Comparison of ENCODE assay signal across 12 cellular contexts in the genomic region with DNA sequence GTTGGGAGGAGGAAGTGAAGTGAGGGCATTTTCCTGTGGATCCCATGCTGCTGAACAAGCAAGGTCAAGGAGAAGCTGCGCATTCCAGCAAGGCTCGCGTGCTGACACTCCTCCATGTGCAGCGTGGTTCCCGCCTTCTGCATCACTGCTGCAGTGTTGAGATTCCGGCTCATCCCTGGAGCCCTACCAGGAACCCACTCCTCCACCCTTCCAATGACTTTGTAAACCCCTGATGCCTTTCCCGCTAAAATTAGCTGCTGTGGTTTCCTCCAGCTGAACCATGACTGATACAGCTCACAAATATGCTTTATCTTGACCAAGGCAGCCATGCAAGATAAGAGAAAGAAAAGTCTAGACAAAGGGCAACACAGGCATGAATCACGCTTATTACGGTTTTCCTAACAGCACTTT. TPM values are rescaled to one million over a fixed set of nuclear protein-coding genes. Genes with fewer than 3 reads are reported as not detected.
DNase-seq lines count a peak whose midpoint lies in the region; ATAC-seq lines count a peak whose summit lies in the region.
"Had no signal": no experiment of that assay in that cellular context is flagged by ENCODE, and none has a peak within 500 bp of the region (broad histone marks: within the 10 kb centered on the region; RNA-seq: fewer than 3 reads in every experiment).

No MANE protein-coding gene starts in this region.

- no peaks in the 10 kb centered on the region for H3K27me3 Mint-ChIP-seq in T-cell
- H3K27me3 Mint-ChIP-seq: activated B cell treated with CpG ODN at 0.5 μM for 24 hours had no signal

- H3K4me1 Mint-ChIP-seq in T-cell = no peaks in the 10 kb centered on the region
- H3K4me1 Mint-ChIP-seq: activated B cell treated with CpG ODN at 0.5 μM for 24 hours had no signal

- H3K4me3 Mint-ChIP-seq in T-cell = no peak overlapping the region
- H3K4me3 Mint-ChIP-seq: activated B cell treated with CpG ODN at 0.5 μM for 24 hours had no signal

- no peak overlapping the region for H3K27ac Mint-ChIP-seq in T-cell
- H3K27ac Mint-ChIP-seq: activated B cell treated with CpG ODN at 0.5 μM for 24 hours had no signal

- ATAC-seq in HG03095 (IDR thresholded peaks at IDR 0.05; ENCODE audit: unreplicated experiment) = no peak
- ATAC-seq in HG03135 (IDR thresholded peaks at IDR 0.05; ENCODE audit: unreplicated experiment) = no peak
- ATAC-seq in T-cell (replicated peaks in 1 of 4) = no peak

- H3K36me3 Mint-ChIP-seq in T-cell = no peaks in the 10 kb centered on the region

- CTCF ChIA-PET in T-cell (lab: Charles Lee) = interaction anchor here in 1 of 2 donors (1.6 kb wide), 1 partner anchor 10 kb away, joined by 7 read pairs; no protein-coding TSS in a partner anchor

- no peaks in the 10 kb centered on the region for H3K9me3 Mint-ChIP-seq in T-cell

- POLR2A ChIA-PET in T-cell (lab: Charles Lee) = no interaction called here

- DNase-seq in ELF-1 (ENCODE audit: low read depth, low spot score) = peak; percentile 15
- DNase-seq in SW480 (ENCODE audit: low spot score) = peak; percentile 19
- DNase-seq in glomerular endothelial cell (ENCODE audit: extremely low read depth, low read depth, low spot score) = peak; percentile 90
- DNase-seq in retina = peak; percentile 61
- no peak for DNase-seq in NCI-H345 treated with DMSO at 0.1 percent for 48 hours (lab: John Stamatoyannopoulos, UW; ENCODE audit: unreplicated experiment)
- DNase-seq in T-cell = no peak
- DNase-seq: activated B cell treated with CpG ODN at 0.5 μM for 24 hours, NCI-H82, spleen had no signal

RNA-seq across cellular contexts. Expression of a gene that starts 14.0 kb away (rescaled TPM):
- not detected in 2 replicates for total RNA-seq in glomerular endothelial cell
- total RNA-seq in T-cell = under 1 TPM in 1 of 5 donors, not detected in 4; 0.09 TPM
- total RNA-seq: spleen had no signal

RNA-seq across cellular contexts. Expression of a gene that starts 36.8 kb away (rescaled TPM):
- 2.5 and 2.7 TPM in 2 replicates for total RNA-seq in glomerular endothelial cell
- 1 to 10 TPM in 3 of 5 donors, under 1 TPM in 2; 0.44 to 3.3 (median 1.1) TPM for total RNA-seq in T-cell
- total RNA-seq: temporal lobe had no signal

Comparison
In these comparisons a context has a peak if more than half of its experiments do, and no peak if none do; other contexts are left out.
1. DNase-seq: peak in ELF-1 (single experiment), SW480 (single experiment), glomerular endothelial cell (single experiment) and retina (single experiment); none in NCI-H345 treated with DMSO at 0.1 percent for 48 hours (single experiment) and T-cell (0 of 34).